11 cellular contexts compared by ENCODE assay signal in genomic region chrX:101410461-101410860, GRCh38. TPM values are rescaled to one million over a fixed set of nuclear protein-coding genes. Genes with fewer than 3 reads are reported as not detected.
A peak's percentile ranks its signal among the peaks of the same experiment; 100 is the strongest.
DNase-seq lines count a peak whose midpoint lies in the region; ATAC-seq, FAIRE-seq and TF ChIP-seq lines count a peak whose summit lies in the region.
"Had no signal": no experiment of that assay in that cellular context is flagged by ENCODE, and none has a peak within 500 bp of the region (broad histone marks: within the 10 kb centered on the region; RNA-seq: fewer than 3 reads in every experiment).

No MANE protein-coding gene starts in this region.

- peak overlapping the region; percentile 79 for H3K4me2 ChIP-seq in keratinocyte (ENCODE audit: control insufficient read depth, extremely low read depth, insufficient read depth, low read depth, low read length)

- dilution Hi-C loops in keratinocyte (cut with MboI; ENCODE audit: extremely low pct_ligation_motif_present, low sequenced_read_pairs), result no loop called here

- peak; percentile 26 for FAIRE-seq in keratinocyte (lab: Jason Lieb, UNC)

- H3K27ac Mint-ChIP-seq in activated naive CD4-positive, alpha-beta T cell treated with anti-CD3 and anti-CD28 coated beads, Interleukin-2, amount 50 U/mL, for 24 hours, result peak overlapping the region; percentile 78

- peaks cover 55% of the 10 kb centered on the region for H3K79me2 ChIP-seq in keratinocyte (ENCODE audit: control insufficient read depth, insufficient read depth, low read length)

- no peak for ATAC-seq in upper lobe of right lung
- ATAC-seq in GM18868 (IDR thresholded peaks at IDR 0.05; ENCODE audit: unreplicated experiment), result no peak
- ATAC-seq in HG03159 (IDR thresholded peaks at IDR 0.05; ENCODE audit: unreplicated experiment), result no peak

- peak overlapping the region; percentile 85 for H3K4me3 Mint-ChIP-seq in activated naive CD4-positive, alpha-beta T cell treated with anti-CD3 and anti-CD28 coated beads, Interleukin-2, amount 50 U/mL, for 24 hours

- H3K9me3 ChIP-seq in keratinocyte (ENCODE audit: control insufficient read depth, low read depth, low read length) (no peaks in the 10 kb centered on the region), upper lobe of right lung (no peaks in the 10 kb centered on the region)

- peaks cover 0 to 2% of the 10 kb centered on the region in 2 experiments for H3K36me3 ChIP-seq in keratinocyte (ENCODE audit: control insufficient read depth in 2 of 2, extremely low read depth in 1 of 2, insufficient read depth in 2 of 2, low read length in 2 of 2)
- peaks cover 4% of the 10 kb centered on the region for H3K36me3 ChIP-seq in upper lobe of right lung

- H2AFZ ChIP-seq in keratinocyte (ENCODE audit: control insufficient read depth, low read length), result no peak overlapping the region

- TF ChIP-seq CTCF in astrocyte of the cerebellum (IDR thresholded peaks at IDR 0.05; ENCODE audit: low read depth, low read length, missing control alignments) (no peak), keratinocyte (optimal IDR thresholded peaks at IDR 0.05 in 1 of 3, IDR thresholded peaks at IDR 0.05 in 1 of 3, conservative IDR thresholded peaks at IDR 0.05 in 1 of 3; ENCODE audit: extremely low read depth in 1 of 3, insufficient read depth in 2 of 3, low read length in 3 of 3) (no peak), upper lobe of right lung (IDR thresholded peaks at IDR 0.05) (no peak)

- peak overlapping the region; percentile 49 for H3K9ac ChIP-seq in keratinocyte (ENCODE audit: control insufficient read depth, extremely low read depth, insufficient read depth, low read length)

- H3K9me1 ChIP-seq in keratinocyte (ENCODE audit: control insufficient read depth, extremely low read depth, insufficient read depth, low read length), result no peaks in the 10 kb centered on the region

- in situ Hi-C loops in astrocyte of the cerebellum (cut with HindIII; ENCODE audit: low sequenced_read_pairs), result no loop called here

- peaks cover 7% of the 10 kb centered on the region for H3K36me3 Mint-ChIP-seq in activated naive CD4-positive, alpha-beta T cell treated with anti-CD3 and anti-CD28 coated beads, Interleukin-2, amount 50 U/mL, for 24 hours

- H3K27me3 ChIP-seq in keratinocyte (ENCODE audit: control insufficient read depth, extremely low read depth, insufficient read depth, low read length), result no peaks in the 10 kb centered on the region
- no peaks in the 10 kb centered on the region for H3K27me3 ChIP-seq in upper lobe of right lung

- peak overlapping the region; percentile 51 for H3K27ac ChIP-seq in keratinocyte (ENCODE audit: control insufficient read depth, insufficient read depth, low read length)
- H3K27ac ChIP-seq in upper lobe of right lung, result no peak overlapping the region

- no peaks in the 10 kb centered on the region for H3K9me3 Mint-ChIP-seq in activated naive CD4-positive, alpha-beta T cell treated with anti-CD3 and anti-CD28 coated beads, Interleukin-2, amount 50 U/mL, for 24 hours

- peaks cover 6% of the 10 kb centered on the region for H3K4me1 ChIP-seq in keratinocyte (ENCODE audit: control insufficient read depth, extremely low read depth, insufficient read depth, low read length)
- H3K4me1 ChIP-seq in upper lobe of right lung, result peaks cover 4% of the 10 kb centered on the region

- no peaks in the 10 kb centered on the region for H4K20me1 ChIP-seq in keratinocyte (ENCODE audit: control insufficient read depth, extremely low read depth, insufficient read depth, low read length)

- H3K27me3 Mint-ChIP-seq in activated naive CD4-positive, alpha-beta T cell treated with anti-CD3 and anti-CD28 coated beads, Interleukin-2, amount 50 U/mL, for 24 hours, result no peaks in the 10 kb centered on the region

- peaks cover 43% of the 10 kb centered on the region for H3K4me1 Mint-ChIP-seq in activated naive CD4-positive, alpha-beta T cell treated with anti-CD3 and anti-CD28 coated beads, Interleukin-2, amount 50 U/mL, for 24 hours

- intact Hi-C loops in upper lobe of right lung (cut with DNase I), result no loop called here

- H3K4me3 ChIP-seq in astrocyte of the cerebellum (ENCODE audit: low read depth, low read length), result peak overlapping the region; percentile 24
- peak overlapping the region; percentile 2 to 75 (median 58) for H3K4me3 ChIP-seq in keratinocyte (ENCODE audit: control insufficient read depth in 2 of 3, extremely low read depth in 1 of 3, insufficient read depth in 2 of 3, low read depth in 1 of 3, low read length in 3 of 3)
- H3K4me3 ChIP-seq in upper lobe of right lung, result peak overlapping the region; percentile 71

- no peak for DNase-seq in activated naive CD4-positive, alpha-beta T cell (lab: John Stamatoyannopoulos, UW)
- DNase-seq in astrocyte of the cerebellum (ENCODE audit: low read depth) (no peak), keratinocyte (ENCODE audit: low read depth, low spot score) (no peak), upper lobe of right lung (no peak), amniotic stem cell (lab: John Stamatoyannopoulos, UW) (no peak)
- DNase-seq: MV-4-11; SIG-M5; stimulated activated CD4-positive, alpha-beta T cell treated with anti-CD3 and anti-CD28 coated beads, Interleukin-2, amount 100 ng/mL, for 48 hours had no signal

RNA-seq across cellular contexts. Expression of gene HNRNPH2, which starts 2.4 kb away (rescaled TPM):
- polyA plus RNA-seq in keratinocyte, result 47.9 to 73.2 TPM (median 48.4 TPM) in 3 replicates
- polyA plus RNA-seq in keratinocyte (2011; ENCODE audit: low read depth), result 65.5 TPM
- polyA plus RNA-seq in keratinocyte (2011; cell fraction: cytosol; rRNA removed), result 34.2 and 46.6 TPM in 2 replicates
- 56.6 and 73.3 TPM in 2 replicates for polyA plus RNA-seq in keratinocyte (2011; cell fraction: nucleus; rRNA removed)
- 70.2 and 71.6 TPM in 2 replicates for polyA plus RNA-seq in keratinocyte (2012; ENCODE audit: low replicate concordance)
- 7.2 to 40.6 TPM (median 24.9 TPM) in 3 replicates for polyA minus RNA-seq in keratinocyte
- 13.2 TPM for polyA minus RNA-seq in keratinocyte (2011; cell fraction: cytosol; rRNA and poly(A)+ RNA removed)
- 19.7 and 39.2 TPM in 2 replicates for polyA minus RNA-seq in keratinocyte (2011; cell fraction: nucleus; rRNA and poly(A)+ RNA removed)
- total RNA-seq in upper lobe of right lung, result 67.1 TPM

RNA-seq across cellular contexts. Expression of gene GLA, which starts 2.7 kb away (rescaled TPM):
- polyA plus RNA-seq in keratinocyte, result 38.3 to 62.1 TPM (median 59.3 TPM) in 3 replicates
- polyA plus RNA-seq in keratinocyte (2011; ENCODE audit: low read depth), result 27.0 TPM
- 26.5 and 34.9 TPM in 2 replicates for polyA plus RNA-seq in keratinocyte (2011; cell fraction: cytosol; rRNA removed)
- polyA plus RNA-seq in keratinocyte (2011; cell fraction: nucleus; rRNA removed), result 93.3 and 105 TPM in 2 replicates
- 33.5 and 36.1 TPM in 2 replicates for polyA plus RNA-seq in keratinocyte (2012; ENCODE audit: low replicate concordance)
- polyA minus RNA-seq in keratinocyte, result 17.5 to 28.6 TPM (median 27.8 TPM) in 3 replicates
- 16.9 TPM for polyA minus RNA-seq in keratinocyte (2011; cell fraction: cytosol; rRNA and poly(A)+ RNA removed)
- polyA minus RNA-seq in keratinocyte (2011; cell fraction: nucleus; rRNA and poly(A)+ RNA removed), result 24.1 and 42.8 TPM in 2 replicates
- 46.3 TPM for total RNA-seq in upper lobe of right lung

RNA-seq across cellular contexts. Expression of gene RPL36A, which starts 19.6 kb away (rescaled TPM):
- polyA plus RNA-seq in keratinocyte, result 2,220 to 2,714 TPM (median 2,266 TPM) in 3 replicates
- polyA plus RNA-seq in keratinocyte (2011; ENCODE audit: low read depth), result 785 TPM
- 2,586 and 2,722 TPM in 2 replicates for polyA plus RNA-seq in keratinocyte (2011; cell fraction: cytosol; rRNA removed)
- 629 and 838 TPM in 2 replicates for polyA plus RNA-seq in keratinocyte (2011; cell fraction: nucleus; rRNA removed)
- 2,183 and 2,372 TPM in 2 replicates for polyA plus RNA-seq in keratinocyte (2012; ENCODE audit: low replicate concordance)
- 48.0 to 263 TPM (median 180 TPM) in 3 replicates for polyA minus RNA-seq in keratinocyte
- polyA minus RNA-seq in keratinocyte (2011; cell fraction: cytosol; rRNA and poly(A)+ RNA removed), result 69.4 TPM
- 52.0 and 73.2 TPM in 2 replicates for polyA minus RNA-seq in keratinocyte (2011; cell fraction: nucleus; rRNA and poly(A)+ RNA removed)
- total RNA-seq in upper lobe of right lung, result 133 TPM

RNA-seq across cellular contexts. Expression of gene BTK, which starts 24.5 kb away (rescaled TPM):
- polyA plus RNA-seq in keratinocyte, result 0.05 to 0.42 TPM (median 0.18 TPM) in 3 replicates
- not detected for polyA plus RNA-seq in keratinocyte (2011; ENCODE audit: low read depth)
- polyA plus RNA-seq in keratinocyte (2011; cell fraction: cytosol; rRNA removed), result 0.10 and 0.16 TPM in 2 replicates
- polyA plus RNA-seq in keratinocyte (2011; cell fraction: nucleus; rRNA removed), result 0.49 and 0.50 TPM in 2 replicates
- 0.21 TPM in 1 of 2 replicates, not detected in the other for polyA plus RNA-seq in keratinocyte (2012; ENCODE audit: low replicate concordance)
- polyA minus RNA-seq in keratinocyte, result 0.33 TPM in 1 of 3 replicates, not detected in the others
- polyA minus RNA-seq in keratinocyte (2011; cell fraction: cytosol; rRNA and poly(A)+ RNA removed), result not detected
- not detected in 2 replicates for polyA minus RNA-seq in keratinocyte (2011; cell fraction: nucleus; rRNA and poly(A)+ RNA removed)
- total RNA-seq in upper lobe of right lung, result 34.1 TPM
